Comparison of ENCODE assay signal across 8 cellular contexts in the genomic region with DNA sequence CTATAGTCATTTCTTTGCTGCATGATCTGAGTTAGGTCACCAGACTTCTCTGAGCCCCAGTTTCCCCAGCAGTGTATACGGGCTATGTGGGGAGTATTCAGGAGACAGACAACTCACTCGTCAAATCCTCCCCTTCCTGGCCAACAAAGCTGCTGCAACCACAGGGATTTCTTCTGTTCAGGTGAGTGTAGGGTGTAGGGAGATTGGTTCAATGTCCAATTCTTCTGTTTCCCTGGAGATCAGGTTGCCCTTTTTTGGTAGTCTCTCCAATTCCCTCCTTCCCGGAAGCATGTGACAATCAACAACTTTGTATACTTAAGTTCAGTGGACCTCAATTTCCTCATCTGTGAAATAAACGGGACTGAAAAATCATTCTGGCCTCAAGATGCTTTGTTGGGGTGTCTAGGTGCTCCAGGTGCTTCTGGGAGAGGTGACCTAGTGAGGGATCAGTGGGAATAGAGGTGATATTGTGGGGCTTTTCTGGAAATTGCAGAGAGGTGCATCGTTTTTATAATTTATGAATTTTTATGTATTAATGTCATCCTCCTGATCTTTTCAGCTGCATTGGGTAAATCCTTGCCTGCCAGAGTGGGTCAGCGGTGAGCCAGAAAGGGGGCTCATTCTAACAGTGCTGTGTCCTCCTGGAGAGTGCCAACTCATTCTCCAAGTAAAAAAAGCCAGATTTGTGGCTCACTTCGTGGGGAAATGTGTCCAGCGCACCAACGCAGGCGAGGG. TPM values are rescaled to one million over a fixed set of nuclear protein-coding genes. Genes with fewer than 3 reads are reported as not detected.
DNase-seq lines count a peak whose midpoint lies in the region; ATAC-seq, FAIRE-seq and TF ChIP-seq lines count a peak whose summit lies in the region.

No MANE protein-coding gene starts in this region.

- no peak for TF ChIP-seq CTCF in endothelial cell (IDR thresholded peaks at IDR 0.05; ENCODE audit: unreplicated experiment)
- TF ChIP-seq CTCF in osteocyte (IDR thresholded peaks at IDR 0.05): no peak

- H3K4me3 Mint-ChIP-seq in endothelial cell (ENCODE audit: unreplicated experiment) (peak overlapping the region; percentile 89), osteocyte (ENCODE audit: unreplicated experiment) (peak overlapping the region; percentile 61)

- H3K27ac Mint-ChIP-seq in endothelial cell (ENCODE audit: unreplicated experiment): peak overlapping the region; percentile 92
- peak overlapping the region; percentile 96 for H3K27ac Mint-ChIP-seq in osteocyte (ENCODE audit: unreplicated experiment)

- ATAC-seq in HG03565 (IDR thresholded peaks at IDR 0.05; ENCODE audit: unreplicated experiment): no peak
- no peak for ATAC-seq in GM21526 (IDR thresholded peaks at IDR 0.05; ENCODE audit: low FRiP score, unreplicated experiment)
- ATAC-seq in GM21717 (IDR thresholded peaks at IDR 0.05; ENCODE audit: unreplicated experiment): no peak

- H3K36me3 Mint-ChIP-seq in endothelial cell (ENCODE audit: low read depth, unreplicated experiment): peaks cover 5% of the 10 kb centered on the region
- peaks cover 6% of the 10 kb centered on the region for H3K36me3 Mint-ChIP-seq in osteocyte (ENCODE audit: unreplicated experiment)

- H3K36me3 ChIP-seq in NT2/D1 (ENCODE audit: insufficient read depth, insufficient read length, low read length): peaks cover 12% of the 10 kb centered on the region

- FAIRE-seq in GM19239 (lab: Jason Lieb, UNC): no peak

- H3K9ac ChIP-seq in NT2/D1 (ENCODE audit: insufficient read length, low read depth): peak overlapping the region; percentile 90

- H3K4me3 ChIP-seq in GM08714 (ENCODE audit: low read length): peak overlapping the region; percentile 60
- H3K4me3 ChIP-seq in NT2/D1 (ENCODE audit: insufficient read length, low read depth): peak overlapping the region; percentile 85

- no peaks in the 10 kb centered on the region for H3K9me3 Mint-ChIP-seq in endothelial cell (ENCODE audit: unreplicated experiment)
- H3K9me3 Mint-ChIP-seq in osteocyte (ENCODE audit: unreplicated experiment): no peaks in the 10 kb centered on the region

- H3K27me3 ChIP-seq in NT2/D1 (ENCODE audit: insufficient read depth, insufficient read length): peaks cover 27% of the 10 kb centered on the region

- H3K4me1 Mint-ChIP-seq in endothelial cell (ENCODE audit: unreplicated experiment) (peaks cover 39% of the 10 kb centered on the region), osteocyte (ENCODE audit: unreplicated experiment) (peaks cover 56% of the 10 kb centered on the region)

- DNase-seq in NT2/D1 (ENCODE audit: low read depth, low spot score): no peak
- DNase-seq in endothelial cell (ENCODE audit: low spot score): no peak
- DNase-seq in osteocyte (ENCODE audit: extremely low spot score, unreplicated experiment): no peak
- no peak for DNase-seq in GM19239 (ENCODE audit: insufficient read length, low spot score)

- no peaks in the 10 kb centered on the region for H3K9me3 ChIP-seq in NT2/D1 (ENCODE audit: insufficient read depth, low read length)

- peaks cover 8% of the 10 kb centered on the region for H3K4me1 ChIP-seq in NT2/D1 (ENCODE audit: insufficient read depth, insufficient read length)

- H3K27me3 Mint-ChIP-seq in endothelial cell (ENCODE audit: unreplicated experiment) (peaks cover 11% of the 10 kb centered on the region), osteocyte (ENCODE audit: unreplicated experiment) (no peaks in the 10 kb centered on the region)

RNA-seq across cellular contexts. Expression of a gene that starts 0.6 kb away (rescaled TPM):
- total RNA-seq in endothelial cell (ENCODE audit: unreplicated experiment) (48.4 TPM), osteocyte (161 and 201 TPM in 2 replicates)

RNA-seq across cellular contexts. Expression of a gene that starts 19.7 kb away (rescaled TPM):
- not detected for total RNA-seq in endothelial cell (ENCODE audit: unreplicated experiment)
- total RNA-seq in osteocyte: not detected in 2 replicates
